1 cellular context compared by ENCODE assay signal in the genomic region with DNA sequence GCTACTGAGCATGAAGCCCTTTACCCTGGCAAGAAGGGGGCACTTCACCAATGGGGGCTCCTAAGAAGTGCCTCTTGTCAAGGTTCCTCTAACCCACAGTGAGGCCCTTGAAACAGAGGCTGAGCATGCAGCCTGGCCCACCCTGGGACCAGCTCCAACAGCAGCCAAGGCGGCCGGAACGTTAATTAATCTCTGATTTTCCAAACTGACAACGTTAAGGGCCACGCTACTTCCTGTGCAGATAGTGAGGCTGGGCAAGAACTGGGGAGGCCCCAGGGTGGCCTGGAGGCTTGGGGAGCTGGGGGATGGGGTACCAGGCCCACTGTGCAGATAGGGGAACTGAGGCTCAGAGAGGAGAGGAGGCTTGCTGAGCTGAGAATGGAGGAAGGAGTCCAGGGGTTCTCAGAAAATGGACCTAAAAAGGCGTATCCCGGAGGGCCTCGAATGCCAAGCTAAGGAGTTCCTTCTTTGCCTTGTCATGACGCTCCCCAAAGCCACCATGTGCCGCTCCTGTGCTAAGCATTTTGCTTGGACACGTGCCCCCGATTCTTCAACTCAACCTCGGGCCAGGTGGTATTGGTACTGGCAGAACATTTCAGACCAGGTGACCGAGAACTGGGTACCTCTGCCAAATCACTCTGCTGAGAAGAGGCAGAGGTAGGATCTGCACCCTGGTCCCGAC.
A peak's percentile ranks its signal among the peaks of the same experiment; 100 is the strongest.
TF ChIP-seq lines count a peak whose summit lies in the region.

No MANE protein-coding gene starts in this region.

TF ChIP-seq in K562, 482 proteins besides CTCF, POLR2A, EP300 and RAD21 (continued from another document and continues in another):
- TF ChIP-seq SIN3B (IDR thresholded peaks at IDR 0.05; ENCODE audit: low read depth) (no peak), TEAD1 (CRISPR knock-in tag; IDR thresholded peaks at IDR 0.05) (no peak), ARID1B (IDR thresholded peaks at IDR 0.05) (no peak), MED1 (CRISPR knock-in tag; IDR thresholded peaks at IDR 0.05; ENCODE audit: borderline replicate concordance) (no peak), EP400 (IDR thresholded peaks at IDR 0.05) (no peak; the same call in 1 of the 2 replicates), ZBTB7A (IDR thresholded peaks at IDR 0.05; ENCODE audit: borderline replicate concordance, control insufficient read depth, low read depth, low read length) (0 out of 2 replicates have a peak, but pooled peaks have one; percentile 2), SMARCE1 (IDR thresholded peaks at IDR 0.05) (no peak), ZBTB8A (IDR thresholded peaks at IDR 0.05; ENCODE audit: partially characterized antibody) (no peak), ZNF263 (CRISPR knock-in tag; IDR thresholded peaks at IDR 0.05; ENCODE audit: borderline replicate concordance) (peak; percentile 37; the same call in 1 of the 2 replicates), SRSF7 (optimal IDR thresholded peaks at IDR 0.05; ENCODE audit: low read depth, low read length) (no peak), RFX1 (IDR thresholded peaks at IDR 0.05) (no peak), JUNB (CRISPR knock-in tag; conservative IDR thresholded peaks at IDR 0.05) (no peak), HMG20B (CRISPR knock-in tag; IDR thresholded peaks at IDR 0.05) (no peak), HDAC8 (tag; IDR thresholded peaks at IDR 0.05) (0 out of 2 replicates have a peak, but pooled peaks have one; percentile 46), ZNF239 (CRISPR knock-in tag; IDR thresholded peaks at IDR 0.05) (peak; percentile 71), KHSRP (IDR thresholded peaks at IDR 0.05) (no peak), ZNF76 (CRISPR knock-in tag; IDR thresholded peaks at IDR 0.05; ENCODE audit: borderline replicate concordance) (peak; percentile 47; the same call in 1 of the 2 replicates), L3MBTL2 (IDR thresholded peaks at IDR 0.05) (peak; percentile 65), CBX1 (IDR thresholded peaks at IDR 0.05; ENCODE audit: low read depth) (no peak), TRIM28 (IDR thresholded peaks at IDR 0.05) (no peak), ADNP (tag; IDR thresholded peaks at IDR 0.05) (peak; percentile 91), ZKSCAN1 (IDR thresholded peaks at IDR 0.05; ENCODE audit: low read depth, low read length) (no peak)
- TF ChIP-seq, protein P1, sequence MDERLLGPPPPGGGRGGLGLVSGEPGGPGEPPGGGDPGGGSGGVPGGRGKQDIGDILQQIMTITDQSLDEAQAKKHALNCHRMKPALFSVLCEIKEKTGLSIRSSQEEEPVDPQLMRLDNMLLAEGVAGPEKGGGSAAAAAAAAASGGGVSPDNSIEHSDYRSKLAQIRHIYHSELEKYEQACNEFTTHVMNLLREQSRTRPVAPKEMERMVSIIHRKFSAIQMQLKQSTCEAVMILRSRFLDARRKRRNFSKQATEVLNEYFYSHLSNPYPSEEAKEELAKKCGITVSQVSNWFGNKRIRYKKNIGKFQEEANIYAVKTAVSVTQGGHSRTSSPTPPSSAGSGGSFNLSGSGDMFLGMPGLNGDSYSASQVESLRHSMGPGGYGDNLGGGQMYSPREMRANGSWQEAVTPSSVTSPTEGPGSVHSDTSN (CRISPR knock-in tag; IDR thresholded peaks at IDR 0.05; ENCODE audit: low read depth): no peak
- TF ChIP-seq, protein P1 (tag; conservative IDR thresholded peaks at IDR 0.05; ENCODE audit: low read depth): no peak
- TF ChIP-seq, protein P2, sequence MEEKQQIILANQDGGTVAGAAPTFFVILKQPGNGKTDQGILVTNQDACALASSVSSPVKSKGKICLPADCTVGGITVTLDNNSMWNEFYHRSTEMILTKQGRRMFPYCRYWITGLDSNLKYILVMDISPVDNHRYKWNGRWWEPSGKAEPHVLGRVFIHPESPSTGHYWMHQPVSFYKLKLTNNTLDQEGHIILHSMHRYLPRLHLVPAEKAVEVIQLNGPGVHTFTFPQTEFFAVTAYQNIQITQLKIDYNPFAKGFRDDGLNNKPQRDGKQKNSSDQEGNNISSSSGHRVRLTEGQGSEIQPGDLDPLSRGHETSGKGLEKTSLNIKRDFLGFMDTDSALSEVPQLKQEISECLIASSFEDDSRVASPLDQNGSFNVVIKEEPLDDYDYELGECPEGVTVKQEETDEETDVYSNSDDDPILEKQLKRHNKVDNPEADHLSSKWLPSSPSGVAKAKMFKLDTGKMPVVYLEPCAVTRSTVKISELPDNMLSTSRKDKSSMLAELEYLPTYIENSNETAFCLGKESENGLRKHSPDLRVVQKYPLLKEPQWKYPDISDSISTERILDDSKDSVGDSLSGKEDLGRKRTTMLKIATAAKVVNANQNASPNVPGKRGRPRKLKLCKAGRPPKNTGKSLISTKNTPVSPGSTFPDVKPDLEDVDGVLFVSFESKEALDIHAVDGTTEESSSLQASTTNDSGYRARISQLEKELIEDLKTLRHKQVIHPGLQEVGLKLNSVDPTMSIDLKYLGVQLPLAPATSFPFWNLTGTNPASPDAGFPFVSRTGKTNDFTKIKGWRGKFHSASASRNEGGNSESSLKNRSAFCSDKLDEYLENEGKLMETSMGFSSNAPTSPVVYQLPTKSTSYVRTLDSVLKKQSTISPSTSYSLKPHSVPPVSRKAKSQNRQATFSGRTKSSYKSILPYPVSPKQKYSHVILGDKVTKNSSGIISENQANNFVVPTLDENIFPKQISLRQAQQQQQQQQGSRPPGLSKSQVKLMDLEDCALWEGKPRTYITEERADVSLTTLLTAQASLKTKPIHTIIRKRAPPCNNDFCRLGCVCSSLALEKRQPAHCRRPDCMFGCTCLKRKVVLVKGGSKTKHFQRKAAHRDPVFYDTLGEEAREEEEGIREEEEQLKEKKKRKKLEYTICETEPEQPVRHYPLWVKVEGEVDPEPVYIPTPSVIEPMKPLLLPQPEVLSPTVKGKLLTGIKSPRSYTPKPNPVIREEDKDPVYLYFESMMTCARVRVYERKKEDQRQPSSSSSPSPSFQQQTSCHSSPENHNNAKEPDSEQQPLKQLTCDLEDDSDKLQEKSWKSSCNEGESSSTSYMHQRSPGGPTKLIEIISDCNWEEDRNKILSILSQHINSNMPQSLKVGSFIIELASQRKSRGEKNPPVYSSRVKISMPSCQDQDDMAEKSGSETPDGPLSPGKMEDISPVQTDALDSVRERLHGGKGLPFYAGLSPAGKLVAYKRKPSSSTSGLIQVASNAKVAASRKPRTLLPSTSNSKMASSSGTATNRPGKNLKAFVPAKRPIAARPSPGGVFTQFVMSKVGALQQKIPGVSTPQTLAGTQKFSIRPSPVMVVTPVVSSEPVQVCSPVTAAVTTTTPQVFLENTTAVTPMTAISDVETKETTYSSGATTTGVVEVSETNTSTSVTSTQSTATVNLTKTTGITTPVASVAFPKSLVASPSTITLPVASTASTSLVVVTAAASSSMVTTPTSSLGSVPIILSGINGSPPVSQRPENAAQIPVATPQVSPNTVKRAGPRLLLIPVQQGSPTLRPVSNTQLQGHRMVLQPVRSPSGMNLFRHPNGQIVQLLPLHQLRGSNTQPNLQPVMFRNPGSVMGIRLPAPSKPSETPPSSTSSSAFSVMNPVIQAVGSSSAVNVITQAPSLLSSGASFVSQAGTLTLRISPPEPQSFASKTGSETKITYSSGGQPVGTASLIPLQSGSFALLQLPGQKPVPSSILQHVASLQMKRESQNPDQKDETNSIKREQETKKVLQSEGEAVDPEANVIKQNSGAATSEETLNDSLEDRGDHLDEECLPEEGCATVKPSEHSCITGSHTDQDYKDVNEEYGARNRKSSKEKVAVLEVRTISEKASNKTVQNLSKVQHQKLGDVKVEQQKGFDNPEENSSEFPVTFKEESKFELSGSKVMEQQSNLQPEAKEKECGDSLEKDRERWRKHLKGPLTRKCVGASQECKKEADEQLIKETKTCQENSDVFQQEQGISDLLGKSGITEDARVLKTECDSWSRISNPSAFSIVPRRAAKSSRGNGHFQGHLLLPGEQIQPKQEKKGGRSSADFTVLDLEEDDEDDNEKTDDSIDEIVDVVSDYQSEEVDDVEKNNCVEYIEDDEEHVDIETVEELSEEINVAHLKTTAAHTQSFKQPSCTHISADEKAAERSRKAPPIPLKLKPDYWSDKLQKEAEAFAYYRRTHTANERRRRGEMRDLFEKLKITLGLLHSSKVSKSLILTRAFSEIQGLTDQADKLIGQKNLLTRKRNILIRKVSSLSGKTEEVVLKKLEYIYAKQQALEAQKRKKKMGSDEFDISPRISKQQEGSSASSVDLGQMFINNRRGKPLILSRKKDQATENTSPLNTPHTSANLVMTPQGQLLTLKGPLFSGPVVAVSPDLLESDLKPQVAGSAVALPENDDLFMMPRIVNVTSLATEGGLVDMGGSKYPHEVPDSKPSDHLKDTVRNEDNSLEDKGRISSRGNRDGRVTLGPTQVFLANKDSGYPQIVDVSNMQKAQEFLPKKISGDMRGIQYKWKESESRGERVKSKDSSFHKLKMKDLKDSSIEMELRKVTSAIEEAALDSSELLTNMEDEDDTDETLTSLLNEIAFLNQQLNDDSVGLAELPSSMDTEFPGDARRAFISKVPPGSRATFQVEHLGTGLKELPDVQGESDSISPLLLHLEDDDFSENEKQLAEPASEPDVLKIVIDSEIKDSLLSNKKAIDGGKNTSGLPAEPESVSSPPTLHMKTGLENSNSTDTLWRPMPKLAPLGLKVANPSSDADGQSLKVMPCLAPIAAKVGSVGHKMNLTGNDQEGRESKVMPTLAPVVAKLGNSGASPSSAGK (IDR thresholded peaks at IDR 0.05): peak; percentile 63
- TF ChIP-seq, protein P3, sequence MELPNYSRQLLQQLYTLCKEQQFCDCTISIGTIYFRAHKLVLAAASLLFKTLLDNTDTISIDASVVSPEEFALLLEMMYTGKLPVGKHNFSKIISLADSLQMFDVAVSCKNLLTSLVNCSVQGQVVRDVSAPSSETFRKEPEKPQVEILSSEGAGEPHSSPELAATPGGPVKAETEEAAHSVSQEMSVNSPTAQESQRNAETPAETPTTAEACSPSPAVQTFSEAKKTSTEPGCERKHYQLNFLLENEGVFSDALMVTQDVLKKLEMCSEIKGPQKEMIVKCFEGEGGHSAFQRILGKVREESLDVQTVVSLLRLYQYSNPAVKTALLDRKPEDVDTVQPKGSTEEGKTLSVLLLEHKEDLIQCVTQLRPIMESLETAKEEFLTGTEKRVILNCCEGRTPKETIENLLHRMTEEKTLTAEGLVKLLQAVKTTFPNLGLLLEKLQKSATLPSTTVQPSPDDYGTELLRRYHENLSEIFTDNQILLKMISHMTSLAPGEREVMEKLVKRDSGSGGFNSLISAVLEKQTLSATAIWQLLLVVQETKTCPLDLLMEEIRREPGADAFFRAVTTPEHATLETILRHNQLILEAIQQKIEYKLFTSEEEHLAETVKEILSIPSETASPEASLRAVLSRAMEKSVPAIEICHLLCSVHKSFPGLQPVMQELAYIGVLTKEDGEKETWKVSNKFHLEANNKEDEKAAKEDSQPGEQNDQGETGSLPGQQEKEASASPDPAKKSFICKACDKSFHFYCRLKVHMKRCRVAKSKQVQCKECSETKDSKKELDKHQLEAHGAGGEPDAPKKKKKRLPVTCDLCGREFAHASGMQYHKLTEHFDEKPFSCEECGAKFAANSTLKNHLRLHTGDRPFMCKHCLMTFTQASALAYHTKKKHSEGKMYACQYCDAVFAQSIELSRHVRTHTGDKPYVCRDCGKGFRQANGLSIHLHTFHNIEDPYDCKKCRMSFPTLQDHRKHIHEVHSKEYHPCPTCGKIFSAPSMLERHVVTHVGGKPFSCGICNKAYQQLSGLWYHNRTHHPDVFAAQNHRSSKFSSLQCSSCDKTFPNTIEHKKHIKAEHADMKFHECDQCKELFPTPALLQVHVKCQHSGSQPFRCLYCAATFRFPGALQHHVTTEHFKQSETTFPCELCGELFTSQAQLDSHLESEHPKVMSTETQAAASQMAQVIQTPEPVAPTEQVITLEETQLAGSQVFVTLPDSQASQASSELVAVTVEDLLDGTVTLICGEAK (IDR thresholded peaks at IDR 0.05): 0 out of 2 replicates have a peak, but pooled peaks have one; percentile 27
- TF ChIP-seq, protein P3 (CRISPR knock-in tag; IDR thresholded peaks at IDR 0.05): no peak
- TF ChIP-seq, protein P4, sequence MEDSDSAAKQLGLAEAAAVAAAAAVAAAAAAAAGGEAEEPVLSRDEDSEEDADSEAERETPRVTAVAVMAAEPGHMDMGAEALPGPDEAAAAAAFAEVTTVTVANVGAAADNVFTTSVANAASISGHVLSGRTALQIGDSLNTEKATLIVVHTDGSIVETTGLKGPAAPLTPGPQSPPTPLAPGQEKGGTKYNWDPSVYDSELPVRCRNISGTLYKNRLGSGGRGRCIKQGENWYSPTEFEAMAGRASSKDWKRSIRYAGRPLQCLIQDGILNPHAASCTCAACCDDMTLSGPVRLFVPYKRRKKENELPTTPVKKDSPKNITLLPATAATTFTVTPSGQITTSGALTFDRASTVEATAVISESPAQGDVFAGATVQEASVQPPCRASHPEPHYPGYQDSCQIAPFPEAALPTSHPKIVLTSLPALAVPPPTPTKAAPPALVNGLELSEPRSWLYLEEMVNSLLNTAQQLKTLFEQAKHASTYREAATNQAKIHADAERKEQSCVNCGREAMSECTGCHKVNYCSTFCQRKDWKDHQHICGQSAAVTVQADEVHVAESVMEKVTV (CRISPR knock-in tag; IDR thresholded peaks at IDR 0.05): no peak
